ENCODE assay signal across 1 cellular context in genomic region chr3:81713018-81713417, GRCh38.
TF ChIP-seq lines count a peak whose summit lies in the region.

No MANE protein-coding gene starts in this region.

TF ChIP-seq in K562, 482 proteins besides CTCF, POLR2A, EP300 and RAD21 (continued from another document):
- TF ChIP-seq FOSL1 (tag; conservative IDR thresholded peaks at IDR 0.05) (peak; percentile 50; the same call in 1 of the 2 replicates), MEIS2 (IDR thresholded peaks at IDR 0.05; ENCODE audit: partially characterized antibody) (peak; percentile 86), CBFA2T2 (conservative IDR thresholded peaks at IDR 0.05) (peak; percentile 88), TGIF2 (CRISPR knock-in tag; IDR thresholded peaks at IDR 0.05) (no peak), ETV1 (tag; conservative IDR thresholded peaks at IDR 0.05; ENCODE audit: low read depth) (peak; percentile 77), ZNF592 (IDR thresholded peaks at IDR 0.05) (peak; percentile 12; the same call in 1 of the 2 replicates), TRIM24 (IDR thresholded peaks at IDR 0.05) (peak; percentile 83 to 88), TAL1 (IDR thresholded peaks at IDR 0.05) (peak; percentile 69), NFIC (IDR thresholded peaks at IDR 0.05) (peak; percentile 68), NFE2 (IDR thresholded peaks at IDR 0.05; ENCODE audit: low read depth) (peak; percentile 30; the same call in 1 of the 2 replicates), ELF4 (CRISPR knock-in tag; IDR thresholded peaks at IDR 0.05) (no peak), HLTF (IDR thresholded peaks at IDR 0.05) (no peak), ZNF24 (IDR thresholded peaks at IDR 0.05) (peak; percentile 99), SMARCE1 (IDR thresholded peaks at IDR 0.05) (peak; percentile 68), ZKSCAN8 (CRISPR knock-in tag; IDR thresholded peaks at IDR 0.05) (no peak), ZFP30 (CRISPR knock-in tag; IDR thresholded peaks at IDR 0.05; ENCODE audit: borderline replicate concordance) (no peak), SMARCA4 (IDR thresholded peaks at IDR 0.05) (peak; percentile 77; the same call in 1 of the 2 replicates), STAT5A (IDR thresholded peaks at IDR 0.05; ENCODE audit: borderline replicate concordance, low read length) (peak; percentile 51), CHAMP1 (IDR thresholded peaks at IDR 0.05) (0 out of 2 replicates have a peak, but pooled peaks have one; percentile 54), GATA2 (CRISPR knock-in tag; IDR thresholded peaks at IDR 0.05) (peak; percentile 63; the same call in 1 of the 2 replicates), TEAD4 (IDR thresholded peaks at IDR 0.05; ENCODE audit: low read length) (peak; percentile 71), TEAD4 (CRISPR knock-in tag; IDR thresholded peaks at IDR 0.05; ENCODE audit: borderline replicate concordance) (no peak), ZBTB8A (IDR thresholded peaks at IDR 0.05; ENCODE audit: partially characterized antibody) (no peak), NUFIP1 (IDR thresholded peaks at IDR 0.05; ENCODE audit: partially characterized antibody) (no peak), LCOR (CRISPR knock-in tag; IDR thresholded peaks at IDR 0.05) (no peak), ARID3B (CRISPR knock-in tag; IDR thresholded peaks at IDR 0.05; ENCODE audit: borderline replicate concordance) (no peak), RFX7 (CRISPR knock-in tag; IDR thresholded peaks at IDR 0.05) (no peak), MECOM (CRISPR knock-in tag; IDR thresholded peaks at IDR 0.05) (peak; percentile 75), MTA2 (IDR thresholded peaks at IDR 0.05; ENCODE audit: low read depth) (peak; percentile 19; the same call in 1 of the 2 replicates), TAF7 (tag; IDR thresholded peaks at IDR 0.05) (no peak), ARID1B (IDR thresholded peaks at IDR 0.05) (peak; percentile 89), XRCC4 (IDR thresholded peaks at IDR 0.05; ENCODE audit: extremely low read depth, insufficient read depth, insufficient read length) (no peak), STAT5B (CRISPR knock-in tag; IDR thresholded peaks at IDR 0.05) (no peak), TCF3 (CRISPR knock-in tag; IDR thresholded peaks at IDR 0.05) (peak; percentile 68), TAF9B (IDR thresholded peaks at IDR 0.05; ENCODE audit: partially characterized antibody) (peak; percentile 49), HDAC1 (IDR thresholded peaks at IDR 0.05) (peak in 1 of 2 experiments; percentile 84; a peak in 2 of 4 replicates), NCOR1 (IDR thresholded peaks at IDR 0.05) (peak; percentile 71), MNT (conservative IDR thresholded peaks at IDR 0.05) (peak; percentile 15 to 44; a peak in 1 of 4 replicates), SOX6 (IDR thresholded peaks at IDR 0.05) (peak; percentile 87), EHMT2 (IDR thresholded peaks at IDR 0.05) (peak; percentile 63; the same call in 1 of the 2 replicates), PRDM10 (IDR thresholded peaks at IDR 0.05; ENCODE audit: partially characterized antibody) (peak; percentile 18), KDM1A (IDR thresholded peaks at IDR 0.05) (peak; percentile 79; a peak in 3 of 4 replicates), U2AF2 (optimal IDR thresholded peaks at IDR 0.05; ENCODE audit: low read depth, low read length) (no peak), RBM14 (IDR thresholded peaks at IDR 0.05; ENCODE audit: borderline replicate concordance, insufficient read depth, low read depth, low read length) (no peak), HDAC2 (IDR thresholded peaks at IDR 0.05) (peak; percentile 68), CTBP1 (IDR thresholded peaks at IDR 0.05; ENCODE audit: borderline replicate concordance) (0 out of 2 replicates have a peak, but pooled peaks have one; percentile 42), PHTF2 (CRISPR knock-in tag; IDR thresholded peaks at IDR 0.05) (no peak), FOXM1 (IDR thresholded peaks at IDR 0.05; ENCODE audit: low read depth) (0 out of 2 replicates have a peak, but pooled peaks have one; percentile 39), FOXM1 (CRISPR knock-in tag; IDR thresholded peaks at IDR 0.05; ENCODE audit: low read depth) (no peak), PBX2 (CRISPR knock-in tag; IDR thresholded peaks at IDR 0.05; ENCODE audit: low read depth) (no peak), PBX2 (tag; conservative IDR thresholded peaks at IDR 0.05; ENCODE audit: low read depth) (peak; percentile 65), RNF2 (IDR thresholded peaks at IDR 0.05) (no peak), ZNF124 (CRISPR knock-in tag; IDR thresholded peaks at IDR 0.05) (no peak), SMARCC2 (IDR thresholded peaks at IDR 0.05; ENCODE audit: low read depth) (peak; percentile 46; the same call in 1 of the 2 replicates), ZNF311 (CRISPR knock-in tag; IDR thresholded peaks at IDR 0.05) (no peak), DPF2 (IDR thresholded peaks at IDR 0.05) (peak; percentile 82), CBFA2T3 (IDR thresholded peaks at IDR 0.05) (peak; percentile 94), EWSR1 (IDR thresholded peaks at IDR 0.05; ENCODE audit: borderline replicate concordance, low read depth, partially characterized antibody) (no peak), CREB1 (IDR thresholded peaks at IDR 0.05) (peak; percentile 35; the same call in 1 of the 2 replicates), CREB1 (CRISPR knock-in tag; IDR thresholded peaks at IDR 0.05) (no peak), JUND (IDR thresholded peaks at IDR 0.05; ENCODE audit: borderline replicate concordance, low read depth, low read length) (peak; percentile 59; the same call in 1 of the 2 replicates), JUND (tag; IDR thresholded peaks at IDR 0.05; ENCODE audit: borderline replicate concordance, low read depth, low read length) (no peak)
TF ChIP-seq in K562: peak in this region for 44.
